In genomic region chr12:4540170-4540569, GRCh38 we compare ENCODE assay signal across 11 cellular contexts. TPM values are rescaled to one million over a fixed set of nuclear protein-coding genes. Genes with fewer than 3 reads are reported as not detected.
DNase-seq lines count a peak whose midpoint lies in the region; ATAC-seq and TF ChIP-seq lines count a peak whose summit lies in the region.
"Had no signal": no experiment of that assay in that cellular context is flagged by ENCODE, and none has a peak within 500 bp of the region (broad histone marks: within the 10 kb centered on the region; RNA-seq: fewer than 3 reads in every experiment).

No MANE protein-coding gene starts in this region.

- no peaks in the 10 kb centered on the region for H3F3A ChIP-seq in smooth muscle cell (ENCODE audit: low read depth)

- intact Hi-C loops in OCI-LY7 (cut with micrococcal nuclease; ENCODE audit: unreplicated experiment) = no loop called here

- H3K79me2 ChIP-seq in OCI-LY7 (ENCODE audit: insufficient read depth, low read depth, low read length) (peaks cover 72% of the 10 kb centered on the region), smooth muscle cell (ENCODE audit: low read depth) (peaks cover 36% of the 10 kb centered on the region)

- H3K27ac ChIP-seq in OCI-LY7 (ENCODE audit: low read depth, low read length, poor library complexity, severe bottlenecking) (peak overlapping the region; percentile 82), ectodermal cell (ENCODE audit: insufficient read depth, low read depth, low read length, poor library complexity, severe bottlenecking) (no peak overlapping the region), smooth muscle cell (ENCODE audit: low read depth) (no peak overlapping the region)
- H3K27ac ChIP-seq: gastroesophageal sphincter had no signal

- H3K4me1 Mint-ChIP-seq in activated T-cell treated with anti-CD3 and anti-CD28 coated beads, Interleukin-2, amount 50 U/mL, for 4 hours (ENCODE audit: low read depth) = peaks cover 31% of the 10 kb centered on the region

- POLR2A ChIA-PET in OCI-LY7 (lab: Charles Lee) = interaction anchor here (0.7 to 0.8 kb wide), 3 partner anchors 24 to 1258 kb away, joined by 3 to 4 read pairs (median 3); no protein-coding TSS in a partner anchor

- 93% methylated on average over 3 of the region's 3 CpGs for WGBS in ectodermal cell, 2 experiments
- WGBS in smooth muscle cell (ENCODE audit: low lambda C conversion rate) = 98% methylated on average over 3 of the region's 3 CpGs

- H3K9me2 ChIP-seq in OCI-LY7 (ENCODE audit: insufficient read depth, low read length) = no peaks in the 10 kb centered on the region

- peaks cover 4% of the 10 kb centered on the region for H3K36me3 Mint-ChIP-seq in activated T-cell treated with anti-CD3 and anti-CD28 coated beads, Interleukin-2, amount 50 U/mL, for 4 hours (ENCODE audit: insufficient read depth)

- no TSS peak for BruUV-seq in OCI-LY7 (replicated peaks; lab: Mats Ljungman, UMichigan)

- H3K9me3 ChIP-seq in OCI-LY7 (ENCODE audit: low read length) (no peaks in the 10 kb centered on the region), ectodermal cell (ENCODE audit: control insufficient read depth, low read length) (no peaks in the 10 kb centered on the region), smooth muscle cell (replicated peaks; ENCODE audit: low read depth) (no peaks in the 10 kb centered on the region)
- H3K9me3 ChIP-seq: gastroesophageal sphincter had no signal

- H3K4me2 ChIP-seq in OCI-LY7 (ENCODE audit: low read length) (peak overlapping the region; percentile 81), smooth muscle cell (peak overlapping the region; percentile 87)

- no peak for DNase-seq in activated T-cell treated with anti-CD3 and anti-CD28 coated beads, Interleukin-2, amount 50 U/mL, for 4 hours
- no peak for DNase-seq in activated T-cell treated with anti-CD3 and anti-CD28 coated beads, Interleukin-2, amount 50 U/mL, for 1 hour
- DNase-seq in OCI-LY7 (ENCODE audit: low spot score) = peak; percentile 17
- DNase-seq in smooth muscle cell (lab: John Stamatoyannopoulos, UW; ENCODE audit: unreplicated experiment) = no peak
- no peak for DNase-seq in stimulated activated CD4-positive, alpha-beta T cell treated with anti-CD3 and anti-CD28 coated beads, Interleukin-12 subunit alpha, Interleukin-12 subunit beta, amount 100 ng/mL, for 4 hours
- DNase-seq: RPMI8226; stimulated activated CD4-positive, alpha-beta T cell treated with anti-CD3 and anti-CD28 coated beads, Interleukin-4, amount 100 ng/mL, for 24 hours had no signal

- ATAC-seq in activated T-cell treated with anti-CD3 and anti-CD28 coated beads, Interleukin-2, amount 50 U/mL, for 4 hours = no peak
- no peak for ATAC-seq in HG03354 (IDR thresholded peaks at IDR 0.05; ENCODE audit: poor library complexity, severe bottlenecking, unreplicated experiment)
- no peak for ATAC-seq in GM19467 (IDR thresholded peaks at IDR 0.05; ENCODE audit: unreplicated experiment)
- ATAC-seq: gastroesophageal sphincter had no signal

- peaks cover 12% of the 10 kb centered on the region; the same call in 1 of the 2 replicates for H4K20me1 ChIP-seq in OCI-LY7 (ENCODE audit: insufficient read depth, low read length)
- no peaks in the 10 kb centered on the region for H4K20me1 ChIP-seq in smooth muscle cell (ENCODE audit: low read depth)

- H3K9ac ChIP-seq in smooth muscle cell (ENCODE audit: low read depth) = no peak overlapping the region

- peaks cover 42% of the 10 kb centered on the region for H3K36me3 ChIP-seq in OCI-LY7 (ENCODE audit: insufficient read depth, low read length)
- H3K36me3 ChIP-seq in ectodermal cell (ENCODE audit: control insufficient read depth, insufficient read depth, low read length) = peaks cover 6% of the 10 kb centered on the region
- no peaks in the 10 kb centered on the region for H3K36me3 ChIP-seq in smooth muscle cell (ENCODE audit: low read depth)

- H3K4me3 ChIP-seq in OCI-LY7 (ENCODE audit: low read depth, low read length, poor library complexity, severe bottlenecking) = peak overlapping the region; percentile 93
- H3K4me3 ChIP-seq in ectodermal cell (ENCODE audit: insufficient read depth, low read depth, low read length) = peak overlapping the region; percentile 98
- H3K4me3 ChIP-seq in smooth muscle cell = no peak overlapping the region
- H3K4me3 ChIP-seq: gastroesophageal sphincter had no signal

- H3K27me3 Mint-ChIP-seq in activated T-cell treated with anti-CD3 and anti-CD28 coated beads, Interleukin-2, amount 50 U/mL, for 4 hours (ENCODE audit: low read depth) = no peaks in the 10 kb centered on the region

- no peaks in the 10 kb centered on the region for H3K9me3 Mint-ChIP-seq in activated T-cell treated with anti-CD3 and anti-CD28 coated beads, Interleukin-2, amount 50 U/mL, for 4 hours

- TF ChIP-seq CTCF in OCI-LY7 (conservative IDR thresholded peaks at IDR 0.05; ENCODE audit: low read length) = no peak
- TF ChIP-seq CTCF in smooth muscle cell (IDR thresholded peaks at IDR 0.05; ENCODE audit: borderline replicate concordance, insufficient read depth, poor library complexity, severe bottlenecking) = no peak

- H3K27me3 ChIP-seq in ectodermal cell (ENCODE audit: control insufficient read depth, insufficient read depth, low read length, poor library complexity, severe bottlenecking) = no peaks in the 10 kb centered on the region
- H3K27me3 ChIP-seq in smooth muscle cell (ENCODE audit: low read depth) = no peaks in the 10 kb centered on the region
- H3K27me3 ChIP-seq: gastroesophageal sphincter had no signal

- H3K4me1 ChIP-seq in OCI-LY7 (ENCODE audit: insufficient read depth, low read length, poor library complexity, severe bottlenecking) (peaks cover 56% of the 10 kb centered on the region), ectodermal cell (ENCODE audit: control insufficient read depth, insufficient read depth, low read length) (no peaks in the 10 kb centered on the region), smooth muscle cell (ENCODE audit: low read depth) (peaks cover 11% of the 10 kb centered on the region)

- peak overlapping the region; percentile 95 for H3K4me3 Mint-ChIP-seq in activated T-cell treated with anti-CD3 and anti-CD28 coated beads, Interleukin-2, amount 50 U/mL, for 4 hours

- CTCF ChIA-PET in OCI-LY7 (lab: Charles Lee; ENCODE audit: unreplicated experiment) = no interaction called here

- H2AFZ ChIP-seq in OCI-LY7 (ENCODE audit: low read length) (no peak overlapping the region), smooth muscle cell (ENCODE audit: low read depth) (no peak overlapping the region)

RNA-seq across cellular contexts. Expression of gene RAD51AP1, which starts 1.5 kb away (rescaled TPM):
- 10 to 100 TPM; 13.2 to 18.3 (median 14.2) TPM for total RNA-seq in activated T-cell treated with anti-CD3 and anti-CD28 coated beads, Interleukin-2, amount 50 U/mL, for 4 hours
- 81.3 and 98.6 TPM in 2 replicates for total RNA-seq in OCI-LY7 (2014; rRNA removed; shearing (Covaris generic))
- total RNA-seq in OCI-LY7 (2022) = 69.2 and 86.0 TPM in 2 replicates
- polyA plus RNA-seq in ectodermal cell (2013, experiment 1 of 4) = 60.1 TPM
- polyA plus RNA-seq in ectodermal cell (2013, experiment 2 of 4) = 53.7 TPM
- 49.3 TPM for polyA plus RNA-seq in ectodermal cell (2013, experiment 3 of 4)
- polyA plus RNA-seq in ectodermal cell (2013, experiment 4 of 4) = 45.7 TPM
- 16.6 and 20.7 TPM in 2 replicates for total RNA-seq in smooth muscle cell
- 8.7 and 12.4 TPM in 2 replicates for polyA plus RNA-seq in smooth muscle cell

RNA-seq across cellular contexts. Expression of gene DYRK4, which starts 21.8 kb away (rescaled TPM):
- total RNA-seq in activated T-cell treated with anti-CD3 and anti-CD28 coated beads, Interleukin-2, amount 50 U/mL, for 4 hours = 10 to 100 TPM; 27.9 to 41.5 (median 34.1) TPM
- 32.3 and 33.9 TPM in 2 replicates for total RNA-seq in OCI-LY7 (2014; rRNA removed; shearing (Covaris generic))
- 21.3 and 23.1 TPM in 2 replicates for total RNA-seq in OCI-LY7 (2022)
- polyA plus RNA-seq in ectodermal cell (2013, experiment 1 of 4) = 20.2 TPM
- 15.7 TPM for polyA plus RNA-seq in ectodermal cell (2013, experiment 2 of 4)
- polyA plus RNA-seq in ectodermal cell (2013, experiment 3 of 4) = 23.9 TPM
- 23.8 TPM for polyA plus RNA-seq in ectodermal cell (2013, experiment 4 of 4)
- 27.1 and 43.5 TPM in 2 replicates for total RNA-seq in smooth muscle cell
- 61.6 and 62.7 TPM in 2 replicates for polyA plus RNA-seq in smooth muscle cell
